21 cellular contexts compared by ENCODE assay signal in the genomic region with DNA sequence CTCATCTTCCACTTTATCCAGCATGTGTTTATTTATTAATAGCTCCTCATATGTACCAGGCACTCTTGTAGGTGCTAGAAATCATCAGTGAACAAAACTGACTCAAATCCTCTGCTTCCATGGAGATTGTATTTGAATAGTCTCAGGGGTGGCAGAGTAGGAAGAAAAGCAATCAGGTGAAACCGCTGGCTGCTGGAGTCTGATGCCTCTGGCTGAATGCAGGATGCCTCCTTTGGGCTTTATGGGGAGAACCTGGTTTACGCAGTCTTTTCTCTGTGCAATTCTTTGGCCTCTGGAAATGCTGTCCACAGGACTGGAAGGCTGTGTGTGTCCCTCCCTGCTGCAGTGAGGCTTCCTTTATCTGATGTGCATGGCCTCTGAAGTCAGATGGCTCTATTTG.
"Had no signal": no experiment of that assay in that cellular context is flagged by ENCODE, and none has a peak within 500 bp of the region (broad histone marks: within the 10 kb centered on the region; RNA-seq: fewer than 3 reads in every experiment).

No MANE protein-coding gene starts in this region.

- DNase-seq: effector memory CD4-positive, alpha-beta T cell; heart right ventricle; left cardiac atrium; left ventricle myocardium superior; mesenchymal stem cell; midbrain; psoas muscle; retina; right lobe of liver; stimulated activated CD4-positive, alpha-beta T cell treated with anti-CD3 and anti-CD28 coated beads, Interleukin-4, amount 100 ng/mL, for 24 hours; tibial artery; upper lobe of left lung had no signal

- H3K9me3 ChIP-seq: heart right ventricle, neutrophil, psoas muscle, right lobe of liver, tibial artery, upper lobe of left lung had no signal

- H3K4me3 ChIP-seq: coronary artery, heart right ventricle, lung, psoas muscle, right lobe of liver, tibial artery, upper lobe of left lung had no signal

- ATAC-seq: esophagus mucosa; heart right ventricle; natural killer cell treated with Interleukin-12 subunit alpha and Interleukin-12 subunit beta and Interleukin-15 and Interleukin-18, amount 100 ng/mL, for 72 hours; psoas muscle; right lobe of liver; stimulated activated memory B cell treated with anti-CD40 and anti-IgM and Interleukin-4, amounts not matched to agents 10 μg/mL and 1 μg/mL and 100 μg/mL, for 72 hours had no signal

- H3K27ac ChIP-seq: heart right ventricle, neutrophil, psoas muscle, right lobe of liver, tibial artery, upper lobe of left lung had no signal

- FAIRE-seq: endometrium, frontal cortex, keratinocyte had no signal

- H3K27me3 ChIP-seq: heart right ventricle, right lobe of liver, upper lobe of left lung had no signal

- H3K4me1 ChIP-seq: right lobe of liver, tibial artery, upper lobe of left lung had no signal

- H3K36me3 ChIP-seq: heart right ventricle, neutrophil, right lobe of liver, tibial artery, upper lobe of left lung had no signal
